ENCODE assay signal across 17 cellular contexts in genomic region chr6:157959451-157960227, GRCh38. TPM values are rescaled to one million over a fixed set of nuclear protein-coding genes. Genes with fewer than 3 reads are reported as not detected.
A peak's percentile ranks its signal among the peaks of the same experiment; 100 is the strongest.
DNase-seq lines count a peak whose midpoint lies in the region; ATAC-seq, FAIRE-seq and TF ChIP-seq lines count a peak whose summit lies in the region.
"Had no signal": no experiment of that assay in that cellular context is flagged by ENCODE, and none has a peak within 500 bp of the region (broad histone marks: within the 10 kb centered on the region; RNA-seq: fewer than 3 reads in every experiment).

No MANE protein-coding gene starts in this region.

- H3K27ac Mint-ChIP-seq in T-helper 1 cell treated with Interleukin-12 subunit alpha and Interleukin-12 subunit beta and Interleukin-4 antibody, amounts not matched to agents 30 μg/mL and 1 μg/mL, for 36 hours: peak overlapping the region; percentile 16
- H3K27ac Mint-ChIP-seq in chondrocyte (ENCODE audit: unreplicated experiment) (peak overlapping the region; percentile 36), osteocyte (ENCODE audit: unreplicated experiment) (no peak overlapping the region)
- H3K27ac Mint-ChIP-seq: CD14-positive monocyte; CD8-positive, alpha-beta T cell had no signal

- 0 out of 2 replicates have a peak overlapping the region, but pooled peaks have one; percentile 50 for H2AFZ ChIP-seq in DND-41 (ENCODE audit: low read depth, low read length)
- H2AFZ ChIP-seq: GM23248 had no signal

- peaks cover 32% of the 10 kb centered on the region for H3K9me3 Mint-ChIP-seq in T-helper 1 cell treated with Interleukin-12 subunit alpha and Interleukin-12 subunit beta and Interleukin-4 antibody, amounts not matched to agents 30 μg/mL and 1 μg/mL, for 36 hours
- H3K9me3 Mint-ChIP-seq in chondrocyte (ENCODE audit: low read depth): peaks cover 23% of the 10 kb centered on the region
- peaks cover 18% of the 10 kb centered on the region for H3K9me3 Mint-ChIP-seq in osteocyte (ENCODE audit: unreplicated experiment)

- H3K4me1 Mint-ChIP-seq in T-helper 1 cell treated with Interleukin-12 subunit alpha and Interleukin-12 subunit beta and Interleukin-4 antibody, amounts not matched to agents 30 μg/mL and 1 μg/mL, for 36 hours (ENCODE audit: low read depth): peaks cover 23% of the 10 kb centered on the region
- H3K4me1 Mint-ChIP-seq in chondrocyte (ENCODE audit: low read depth): peaks cover 38% of the 10 kb centered on the region
- peaks cover 33% of the 10 kb centered on the region for H3K4me1 Mint-ChIP-seq in osteocyte (ENCODE audit: unreplicated experiment)

- H4K20me1 ChIP-seq in DND-41 (ENCODE audit: insufficient read depth, low read length): no peaks in the 10 kb centered on the region

- peaks cover 37% of the 10 kb centered on the region for H3K4me1 ChIP-seq in DND-41 (ENCODE audit: insufficient read depth, low read length)

- no peaks in the 10 kb centered on the region for H3K36me3 ChIP-seq in DND-41 (ENCODE audit: insufficient read depth, low read length)

- H3K27ac ChIP-seq in DND-41 (ENCODE audit: low read length): no peak overlapping the region
- H3K27ac ChIP-seq: 22Rv1, GM23248 had no signal

- no peak for FAIRE-seq in frontal cortex (lab: Jason Lieb, UNC)
- FAIRE-seq: D721Med, HTR-8/SVneo had no signal

- H3K4me3 ChIP-seq in DND-41 (ENCODE audit: low read depth in 1 of 2, low read length in 2 of 2): no peak overlapping the region
- H3K4me3 ChIP-seq: GM23248 had no signal

- no peak overlapping the region for H3K4me2 ChIP-seq in DND-41 (ENCODE audit: insufficient read depth, low read length)

- ATAC-seq in DND-41 (ENCODE audit: insufficient read depth, low read depth) (no peak), GM19452 (IDR thresholded peaks at IDR 0.05; ENCODE audit: unreplicated experiment) (no peak)
- ATAC-seq: CD8-positive, alpha-beta T cell had no signal

- no peak overlapping the region for H3K9ac ChIP-seq in DND-41 (ENCODE audit: low read depth, low read length)
- H3K9ac ChIP-seq: GM23248 had no signal

- no peaks in the 10 kb centered on the region for H3K27me3 ChIP-seq in DND-41 (ENCODE audit: insufficient read depth, low read length, poor library complexity)

- peaks cover 21% of the 10 kb centered on the region for H3K36me3 Mint-ChIP-seq in T-helper 1 cell treated with Interleukin-12 subunit alpha and Interleukin-12 subunit beta and Interleukin-4 antibody, amounts not matched to agents 30 μg/mL and 1 μg/mL, for 36 hours (ENCODE audit: low read depth)
- peaks cover 14% of the 10 kb centered on the region for H3K36me3 Mint-ChIP-seq in chondrocyte (ENCODE audit: low read depth)
- peaks cover 8% of the 10 kb centered on the region for H3K36me3 Mint-ChIP-seq in osteocyte (ENCODE audit: unreplicated experiment)
- H3K36me3 Mint-ChIP-seq: CD14-positive monocyte; CD8-positive, alpha-beta T cell had no signal

- no peak overlapping the region for H3K4me3 Mint-ChIP-seq in T-helper 1 cell treated with Interleukin-12 subunit alpha and Interleukin-12 subunit beta and Interleukin-4 antibody, amounts not matched to agents 30 μg/mL and 1 μg/mL, for 36 hours
- H3K4me3 Mint-ChIP-seq in chondrocyte (ENCODE audit: unreplicated experiment) (no peak overlapping the region), osteocyte (ENCODE audit: unreplicated experiment) (no peak overlapping the region)
- H3K4me3 Mint-ChIP-seq: CD14-positive monocyte; CD8-positive, alpha-beta T cell had no signal

- peaks cover 5% of the 10 kb centered on the region for H3K79me2 ChIP-seq in DND-41 (ENCODE audit: insufficient read depth, low read length)

- TF ChIP-seq CTCF in DND-41 (IDR thresholded peaks at IDR 0.05; ENCODE audit: borderline replicate concordance, extremely low read depth, low read length, poor library complexity, severe bottlenecking) (no peak), chondrocyte (IDR thresholded peaks at IDR 0.05) (no peak), osteocyte (IDR thresholded peaks at IDR 0.05) (no peak)

- DNase-seq in T-helper 1 cell (no peak), DND-41 (no peak), chondrocyte (ENCODE audit: low spot score) (no peak), osteocyte (ENCODE audit: extremely low spot score, unreplicated experiment) (peak; percentile 30), frontal cortex (ENCODE audit: low spot score in 2 of 2) (no peak)
- DNase-seq: CD8-positive, alpha-beta T cell; COR-L47; DMS153; GF-D8; GM23248; H7 had no signal

- no peaks in the 10 kb centered on the region for H3K27me3 Mint-ChIP-seq in T-helper 1 cell treated with Interleukin-12 subunit alpha and Interleukin-12 subunit beta and Interleukin-4 antibody, amounts not matched to agents 30 μg/mL and 1 μg/mL, for 36 hours (ENCODE audit: low read depth)
- H3K27me3 Mint-ChIP-seq in chondrocyte (ENCODE audit: low read depth) (no peaks in the 10 kb centered on the region), osteocyte (ENCODE audit: unreplicated experiment) (no peaks in the 10 kb centered on the region)

- H3K9me3 ChIP-seq in DND-41 (ENCODE audit: insufficient read depth, low read length, severe bottlenecking): peaks cover 25% of the 10 kb centered on the region

RNA-seq across cellular contexts. Expression of gene SYNJ2, which starts 22.0 kb away (rescaled TPM):
- 29.2 to 54.5 TPM (median 53.1 TPM) in 3 replicates for total RNA-seq in chondrocyte
- total RNA-seq in osteocyte: 94.5 and 95.4 TPM in 2 replicates
- total RNA-seq in frontal cortex: 6.5 TPM
